Comparison of ENCODE assay signal across 1 cellular context in genomic region chr17:19977360-19978205, GRCh38.
TF ChIP-seq lines count a peak whose summit lies in the region.

A gene with protein sequence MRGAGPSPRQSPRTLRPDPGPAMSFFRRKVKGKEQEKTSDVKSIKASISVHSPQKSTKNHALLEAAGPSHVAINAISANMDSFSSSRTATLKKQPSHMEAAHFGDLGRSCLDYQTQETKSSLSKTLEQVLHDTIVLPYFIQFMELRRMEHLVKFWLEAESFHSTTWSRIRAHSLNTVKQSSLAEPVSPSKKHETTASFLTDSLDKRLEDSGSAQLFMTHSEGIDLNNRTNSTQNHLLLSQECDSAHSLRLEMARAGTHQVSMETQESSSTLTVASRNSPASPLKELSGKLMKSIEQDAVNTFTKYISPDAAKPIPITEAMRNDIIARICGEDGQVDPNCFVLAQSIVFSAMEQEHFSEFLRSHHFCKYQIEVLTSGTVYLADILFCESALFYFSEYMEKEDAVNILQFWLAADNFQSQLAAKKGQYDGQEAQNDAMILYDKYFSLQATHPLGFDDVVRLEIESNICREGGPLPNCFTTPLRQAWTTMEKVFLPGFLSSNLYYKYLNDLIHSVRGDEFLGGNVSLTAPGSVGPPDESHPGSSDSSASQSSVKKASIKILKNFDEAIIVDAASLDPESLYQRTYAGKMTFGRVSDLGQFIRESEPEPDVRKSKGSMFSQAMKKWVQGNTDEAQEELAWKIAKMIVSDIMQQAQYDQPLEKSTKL (minus strand): TSS chr17:19977828. CDS start chr17:19977679, 149 bp downstream.

TF ChIP-seq in HepG2, 621 proteins besides CTCF, POLR2A, EP300 and RAD21 (continued from another document and continues in another):
- TF ChIP-seq, protein P1, sequence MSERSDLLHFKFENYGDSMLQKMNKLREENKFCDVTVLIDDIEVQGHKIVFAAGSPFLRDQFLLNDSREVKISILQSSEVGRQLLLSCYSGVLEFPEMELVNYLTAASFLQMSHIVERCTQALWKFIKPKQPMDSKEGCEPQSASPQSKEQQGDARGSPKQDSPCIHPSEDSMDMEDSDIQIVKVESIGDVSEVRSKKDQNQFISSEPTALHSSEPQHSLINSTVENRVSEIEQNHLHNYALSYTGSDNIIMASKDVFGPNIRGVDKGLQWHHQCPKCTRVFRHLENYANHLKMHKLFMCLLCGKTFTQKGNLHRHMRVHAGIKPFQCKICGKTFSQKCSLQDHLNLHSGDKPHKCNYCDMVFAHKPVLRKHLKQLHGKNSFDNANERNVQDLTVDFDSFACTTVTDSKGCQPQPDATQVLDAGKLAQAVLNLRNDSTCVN (CRISPR knock-in tag; IDR thresholded peaks at IDR 0.05; ENCODE audit: borderline replicate concordance) = no peak; the same call in 1 of the 2 replicates
- TF ChIP-seq TBL1XR1 (IDR thresholded peaks at IDR 0.05; ENCODE audit: borderline replicate concordance, low read length, partially characterized antibody) (no peak), ZNF7 (CRISPR knock-in tag; IDR thresholded peaks at IDR 0.05) (no peak), ZNF879 (CRISPR knock-in tag; IDR thresholded peaks at IDR 0.05) (peak; percentile 98), EZH2 (conservative IDR thresholded peaks at IDR 0.05; ENCODE audit: low read depth, low read length) (no peak), CENPT (CRISPR knock-in tag; IDR thresholded peaks at IDR 0.05; ENCODE audit: low read depth) (no peak), ZNF484 (CRISPR knock-in tag; IDR thresholded peaks at IDR 0.05; ENCODE audit: borderline replicate concordance, low read depth) (no peak), AKNA (CRISPR knock-in tag; IDR thresholded peaks at IDR 0.05; ENCODE audit: borderline replicate concordance) (peak; percentile 92; the same call in 1 of the 2 replicates), ZNF792 (CRISPR knock-in tag; IDR thresholded peaks at IDR 0.05) (peak; percentile 65; the same call in 1 of the 2 replicates), NRL (CRISPR knock-in tag; IDR thresholded peaks at IDR 0.05; ENCODE audit: borderline replicate concordance) (peak; percentile 96), ZNF615 (CRISPR knock-in tag; IDR thresholded peaks at IDR 0.05; ENCODE audit: borderline replicate concordance) (no peak), SRSF1 (optimal IDR thresholded peaks at IDR 0.05; ENCODE audit: low read depth, low read length) (peak; percentile 34), GABPB1 (CRISPR knock-in tag; IDR thresholded peaks at IDR 0.05) (peak; percentile 96), ASH2L (IDR thresholded peaks at IDR 0.05; ENCODE audit: insufficient read length, low read depth, low read length) (peak; percentile 76), ZSCAN29 (CRISPR knock-in tag; conservative IDR thresholded peaks at IDR 0.05) (peak; percentile 35; the same call in 1 of the 2 replicates), ZNF235 (CRISPR knock-in tag; IDR thresholded peaks at IDR 0.05; ENCODE audit: borderline replicate concordance) (no peak), ZNF224 (CRISPR knock-in tag; IDR thresholded peaks at IDR 0.05) (peak; percentile 97), PHF21A (CRISPR knock-in tag; IDR thresholded peaks at IDR 0.05) (no peak), MEIS2 (CRISPR knock-in tag; IDR thresholded peaks at IDR 0.05) (peak; percentile 82), NFE2 (CRISPR knock-in tag; IDR thresholded peaks at IDR 0.05) (no peak), BRCA1 (CRISPR knock-in tag; IDR thresholded peaks at IDR 0.05) (peak; percentile 89; the same call in 1 of the 2 replicates), ZNF121 (CRISPR knock-in tag; IDR thresholded peaks at IDR 0.05) (no peak), SRY (CRISPR knock-in tag; IDR thresholded peaks at IDR 0.05) (no peak), ZMYM2 (CRISPR knock-in tag; IDR thresholded peaks at IDR 0.05) (peak; percentile 91), ZNF264 (CRISPR knock-in tag; IDR thresholded peaks at IDR 0.05) (peak; percentile 83), ZNF556 (CRISPR knock-in tag; IDR thresholded peaks at IDR 0.05; ENCODE audit: borderline replicate concordance) (peak; percentile 86; the same call in 1 of the 2 replicates), TAF1 (CRISPR knock-in tag; IDR thresholded peaks at IDR 0.05) (peak; percentile 79), HHEX (CRISPR knock-in tag; IDR thresholded peaks at IDR 0.05) (no peak), DNMT3B (CRISPR knock-in tag; conservative IDR thresholded peaks at IDR 0.05) (no peak), SAFB2 (CRISPR knock-in tag; IDR thresholded peaks at IDR 0.05; ENCODE audit: borderline replicate concordance, low read depth) (no peak), RFXANK (CRISPR knock-in tag; IDR thresholded peaks at IDR 0.05) (peak; percentile 74; the same call in 1 of the 2 replicates), PCBP1 (IDR thresholded peaks at IDR 0.05; ENCODE audit: borderline replicate concordance, low read depth, low read length) (no peak), SSRP1 (CRISPR knock-in tag; IDR thresholded peaks at IDR 0.05) (no peak), ZFX (CRISPR knock-in tag; IDR thresholded peaks at IDR 0.05; ENCODE audit: low read depth) (peak; percentile 94), ZNF878 (CRISPR knock-in tag; IDR thresholded peaks at IDR 0.05) (peak; percentile 88)
- TF ChIP-seq, protein P2, sequence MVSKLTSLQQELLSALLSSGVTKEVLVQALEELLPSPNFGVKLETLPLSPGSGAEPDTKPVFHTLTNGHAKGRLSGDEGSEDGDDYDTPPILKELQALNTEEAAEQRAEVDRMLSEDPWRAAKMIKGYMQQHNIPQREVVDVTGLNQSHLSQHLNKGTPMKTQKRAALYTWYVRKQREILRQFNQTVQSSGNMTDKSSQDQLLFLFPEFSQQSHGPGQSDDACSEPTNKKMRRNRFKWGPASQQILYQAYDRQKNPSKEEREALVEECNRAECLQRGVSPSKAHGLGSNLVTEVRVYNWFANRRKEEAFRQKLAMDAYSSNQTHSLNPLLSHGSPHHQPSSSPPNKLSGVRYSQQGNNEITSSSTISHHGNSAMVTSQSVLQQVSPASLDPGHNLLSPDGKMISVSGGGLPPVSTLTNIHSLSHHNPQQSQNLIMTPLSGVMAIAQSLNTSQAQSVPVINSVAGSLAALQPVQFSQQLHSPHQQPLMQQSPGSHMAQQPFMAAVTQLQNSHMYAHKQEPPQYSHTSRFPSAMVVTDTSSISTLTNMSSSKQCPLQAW (CRISPR knock-in tag; IDR thresholded peaks at IDR 0.05) = no peak
- TF ChIP-seq, protein P3, sequence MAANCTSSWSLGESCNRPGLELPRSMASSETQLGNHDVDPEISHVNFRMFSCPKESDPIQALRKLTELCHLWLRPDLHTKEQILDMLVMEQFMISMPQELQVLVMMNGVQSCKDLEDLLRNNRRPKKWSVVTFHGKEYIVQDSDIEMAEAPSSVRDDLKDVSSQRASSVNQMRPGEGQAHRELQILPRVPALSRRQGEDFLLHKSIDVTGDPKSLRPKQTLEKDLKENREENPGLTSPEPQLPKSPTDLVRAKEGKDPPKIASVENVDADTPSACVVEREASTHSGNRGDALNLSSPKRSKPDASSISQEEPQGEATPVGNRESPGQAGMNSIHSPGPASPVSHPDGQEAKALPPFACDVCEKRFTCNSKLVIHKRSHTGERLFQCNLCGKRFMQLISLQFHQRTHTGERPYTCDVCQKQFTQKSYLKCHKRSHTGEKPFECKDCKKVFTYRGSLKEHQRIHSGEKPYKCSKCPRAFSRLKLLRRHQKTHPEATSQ (CRISPR knock-in tag; IDR thresholded peaks at IDR 0.05; ENCODE audit: borderline replicate concordance) = no peak
- TF ChIP-seq, protein P4, sequence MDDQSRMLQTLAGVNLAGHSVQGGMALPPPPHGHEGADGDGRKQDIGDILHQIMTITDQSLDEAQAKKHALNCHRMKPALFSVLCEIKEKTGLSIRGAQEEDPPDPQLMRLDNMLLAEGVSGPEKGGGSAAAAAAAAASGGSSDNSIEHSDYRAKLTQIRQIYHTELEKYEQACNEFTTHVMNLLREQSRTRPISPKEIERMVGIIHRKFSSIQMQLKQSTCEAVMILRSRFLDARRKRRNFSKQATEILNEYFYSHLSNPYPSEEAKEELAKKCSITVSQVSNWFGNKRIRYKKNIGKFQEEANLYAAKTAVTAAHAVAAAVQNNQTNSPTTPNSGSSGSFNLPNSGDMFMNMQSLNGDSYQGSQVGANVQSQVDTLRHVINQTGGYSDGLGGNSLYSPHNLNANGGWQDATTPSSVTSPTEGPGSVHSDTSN (CRISPR knock-in tag; IDR thresholded peaks at IDR 0.05; ENCODE audit: borderline replicate concordance) = peak; percentile 63; the same call in 1 of the 2 replicates
- TF ChIP-seq, protein P5, sequence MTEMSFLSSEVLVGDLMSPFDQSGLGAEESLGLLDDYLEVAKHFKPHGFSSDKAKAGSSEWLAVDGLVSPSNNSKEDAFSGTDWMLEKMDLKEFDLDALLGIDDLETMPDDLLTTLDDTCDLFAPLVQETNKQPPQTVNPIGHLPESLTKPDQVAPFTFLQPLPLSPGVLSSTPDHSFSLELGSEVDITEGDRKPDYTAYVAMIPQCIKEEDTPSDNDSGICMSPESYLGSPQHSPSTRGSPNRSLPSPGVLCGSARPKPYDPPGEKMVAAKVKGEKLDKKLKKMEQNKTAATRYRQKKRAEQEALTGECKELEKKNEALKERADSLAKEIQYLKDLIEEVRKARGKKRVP (CRISPR knock-in tag; IDR thresholded peaks at IDR 0.05) = peak in 1 of 2 experiments; percentile 58; a peak in 2 of 4 replicates
- TF ChIP-seq, protein P6, sequence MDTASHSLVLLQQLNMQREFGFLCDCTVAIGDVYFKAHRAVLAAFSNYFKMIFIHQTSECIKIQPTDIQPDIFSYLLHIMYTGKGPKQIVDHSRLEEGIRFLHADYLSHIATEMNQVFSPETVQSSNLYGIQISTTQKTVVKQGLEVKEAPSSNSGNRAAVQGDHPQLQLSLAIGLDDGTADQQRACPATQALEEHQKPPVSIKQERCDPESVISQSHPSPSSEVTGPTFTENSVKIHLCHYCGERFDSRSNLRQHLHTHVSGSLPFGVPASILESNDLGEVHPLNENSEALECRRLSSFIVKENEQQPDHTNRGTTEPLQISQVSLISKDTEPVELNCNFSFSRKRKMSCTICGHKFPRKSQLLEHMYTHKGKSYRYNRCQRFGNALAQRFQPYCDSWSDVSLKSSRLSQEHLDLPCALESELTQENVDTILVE (CRISPR knock-in tag; IDR thresholded peaks at IDR 0.05) = peak; percentile 74; the same call in 1 of the 2 replicates
- TF ChIP-seq, protein P7, sequence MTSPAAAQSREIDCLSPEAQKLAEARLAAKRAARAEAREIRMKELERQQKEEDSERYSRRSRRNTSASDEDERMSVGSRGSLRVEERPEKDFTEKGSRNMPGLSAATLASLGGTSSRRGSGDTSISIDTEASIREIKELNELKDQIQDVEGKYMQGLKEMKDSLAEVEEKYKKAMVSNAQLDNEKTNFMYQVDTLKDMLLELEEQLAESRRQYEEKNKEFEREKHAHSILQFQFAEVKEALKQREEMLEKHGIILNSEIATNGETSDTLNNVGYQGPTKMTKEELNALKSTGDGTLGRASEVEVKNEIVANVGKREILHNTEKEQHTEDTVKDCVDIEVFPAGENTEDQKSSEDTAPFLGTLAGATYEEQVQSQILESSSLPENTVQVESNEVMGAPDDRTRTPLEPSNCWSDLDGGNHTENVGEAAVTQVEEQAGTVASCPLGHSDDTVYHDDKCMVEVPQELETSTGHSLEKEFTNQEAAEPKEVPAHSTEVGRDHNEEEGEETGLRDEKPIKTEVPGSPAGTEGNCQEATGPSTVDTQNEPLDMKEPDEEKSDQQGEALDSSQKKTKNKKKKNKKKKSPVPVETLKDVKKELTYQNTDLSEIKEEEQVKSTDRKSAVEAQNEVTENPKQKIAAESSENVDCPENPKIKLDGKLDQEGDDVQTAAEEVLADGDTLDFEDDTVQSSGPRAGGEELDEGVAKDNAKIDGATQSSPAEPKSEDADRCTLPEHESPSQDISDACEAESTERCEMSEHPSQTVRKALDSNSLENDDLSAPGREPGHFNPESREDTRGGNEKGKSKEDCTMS (CRISPR knock-in tag; conservative IDR thresholded peaks at IDR 0.05) = no peak
- TF ChIP-seq, protein P8, sequence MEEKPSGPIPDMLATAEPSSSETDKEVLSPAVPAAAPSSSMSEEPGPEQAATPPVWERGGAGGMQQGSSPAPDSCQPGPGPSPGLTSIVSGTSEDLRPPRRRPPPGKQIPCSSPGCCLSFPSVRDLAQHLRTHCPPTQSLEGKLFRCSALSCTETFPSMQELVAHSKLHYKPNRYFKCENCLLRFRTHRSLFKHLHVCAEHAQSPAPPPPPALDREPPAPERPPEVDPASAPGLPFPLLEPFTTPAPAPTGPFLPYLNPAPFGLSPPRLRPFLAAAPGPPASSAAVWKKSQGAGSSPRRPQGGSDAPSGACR (CRISPR knock-in tag; IDR thresholded peaks at IDR 0.05) = peak; percentile 39; the same call in 1 of the 2 replicates
- TF ChIP-seq, protein P9, sequence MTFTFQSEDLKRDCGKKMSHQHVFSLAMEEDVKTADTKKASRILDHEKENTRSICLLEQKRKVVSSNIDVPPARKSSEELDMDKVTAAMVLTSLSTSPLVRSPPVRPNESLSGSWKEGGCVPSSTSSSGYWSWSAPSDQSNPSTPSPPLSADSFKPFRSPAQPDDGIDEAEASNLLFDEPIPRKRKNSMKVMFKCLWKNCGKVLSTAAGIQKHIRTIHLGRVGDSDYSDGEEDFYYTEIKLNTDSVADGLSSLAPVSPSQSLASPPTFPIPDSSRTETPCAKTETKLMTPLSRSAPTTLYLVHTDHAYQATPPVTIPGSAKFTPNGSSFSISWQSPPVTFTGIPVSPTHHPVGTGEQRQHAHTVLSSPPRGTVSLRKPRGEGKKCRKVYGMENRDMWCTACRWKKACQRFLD (CRISPR knock-in tag; IDR thresholded peaks at IDR 0.05; ENCODE audit: borderline replicate concordance) = peak; percentile 92; the same call in 1 of the 2 replicates
